ENCODE assay signal across 25 cellular contexts in genomic region chr10:42936580-42936979, GRCh38.
"Had no signal": no experiment of that assay in that cellular context is flagged by ENCODE, and none has a peak within 500 bp of the region (broad histone marks: within the 10 kb centered on the region; RNA-seq: fewer than 3 reads in every experiment).

No MANE protein-coding gene starts in this region.

- H3K36me3 ChIP-seq: ascending aorta, MG63 had no signal

- H3K4me3 ChIP-seq: ascending aorta, body of pancreas, MG63 had no signal

- ATAC-seq: activated naive CD4-positive, alpha-beta T cell treated with anti-CD3 and anti-CD28 coated beads, Interleukin-2, amount 50 U/mL, for 72 hours; activated naive CD8-positive, alpha-beta T cell treated with anti-CD3 and anti-CD28 coated beads, Interleukin-2, amount 50 U/mL, for 24 hours; body of pancreas; T-helper 17 cell had no signal

- H3K27ac Mint-ChIP-seq: activated B cell treated with CpG ODN at 0.5 μM for 24 hours; activated CD4-positive, alpha-beta memory T cell treated with anti-CD3 and anti-CD28 coated beads for 36 hours; activated CD4-positive, alpha-beta T cell treated with anti-CD3 and anti-CD28 coated beads, Interleukin-2, amount 10 ng/mL, durations not matched to agents 7 days and 5 days; activated naive CD4-positive, alpha-beta T cell treated with anti-CD3 and anti-CD28 coated beads, Interleukin-2, amount 50 U/mL, for 72 hours; activated naive CD8-positive, alpha-beta T cell treated with anti-CD3 and anti-CD28 coated beads, Interleukin-2, amount 50 U/mL, for 24 hours; activated T-cell treated with anti-CD3 and anti-CD28 coated beads, Interleukin-2, amount 50 U/mL, for 24 hours; activated T-helper 1 cell treated with anti-CD3 and anti-CD28 coated beads, Interleukin-12 subunit alpha, Interleukin-12 subunit beta, Interleukin-2, Interleukin-4 antibody, amounts not matched to agents 30 ng/mL and 10 ng/mL and 1 ng/mL, durations not matched to agents 14 hours and 24 hours and 36 hours; T-helper 17 cell had no signal

- H3K27me3 ChIP-seq: body of pancreas, MG63 had no signal

- H3K27ac ChIP-seq: ascending aorta, body of pancreas had no signal

- H3K9me3 Mint-ChIP-seq: activated B cell treated with CpG ODN at 0.5 μM for 24 hours; activated CD4-positive, alpha-beta memory T cell treated with anti-CD3 and anti-CD28 coated beads for 36 hours; activated CD4-positive, alpha-beta T cell treated with anti-CD3 and anti-CD28 coated beads, Interleukin-2, amount 10 ng/mL, durations not matched to agents 7 days and 5 days; activated naive CD4-positive, alpha-beta T cell treated with anti-CD3 and anti-CD28 coated beads, Interleukin-2, amount 50 U/mL, for 72 hours; activated naive CD8-positive, alpha-beta T cell treated with anti-CD3 and anti-CD28 coated beads, Interleukin-2, amount 50 U/mL, for 24 hours; activated T-cell treated with anti-CD3 and anti-CD28 coated beads, Interleukin-2, amount 50 U/mL, for 24 hours; activated T-helper 1 cell treated with anti-CD3 and anti-CD28 coated beads, Interleukin-12 subunit alpha, Interleukin-12 subunit beta, Interleukin-2, Interleukin-4 antibody, amounts not matched to agents 30 ng/mL and 10 ng/mL and 1 ng/mL, durations not matched to agents 14 hours and 24 hours and 36 hours had no signal

- H3K9me3 ChIP-seq: ascending aorta, body of pancreas, MG63 had no signal

- DNase-seq: activated B cell treated with CpG ODN at 0.5 μM for 24 hours; activated CD4-positive, alpha-beta memory T cell treated with anti-CD3 and anti-CD28 coated beads for 36 hours; activated CD4-positive, alpha-beta T cell treated with anti-CD3 and anti-CD28 coated beads, Interleukin-2, amount 10 ng/mL, durations not matched to agents 7 days and 5 days; activated effector memory CD4-positive, alpha-beta T cell treated with Interleukin-2 at 50 U/mL for 16 hours; activated naive CD4-positive, alpha-beta T cell treated with Interleukin-2 at 50 U/mL for 16 hours; activated naive CD8-positive, alpha-beta T cell treated with anti-CD3 and anti-CD28 coated beads, Interleukin-2, amount 50 U/mL, for 24 hours; activated T-cell treated with anti-CD3 and anti-CD28 coated beads, Interleukin-2, amount 50 U/mL, for 24 hours; amniotic stem cell; body of pancreas; MG63; MV-4-11; NCI-H1092 treated with DMSO at 0.1 percent for 48 hours; NCI-H1417 treated with DMSO at 0.1 percent for 48 hours; NCI-H1694 treated with DMSO at 0.1 percent for 48 hours; NCI-H2029 treated with DMSO at 0.1 percent for 48 hours; NCI-H345; NCI-H510A; NCI-H526 treated with DMSO at 0.1 percent for 48 hours; NCI-H82; SIG-M5; T-helper 17 cell; T-helper 9 cell had no signal

- H3K4me1 ChIP-seq: ascending aorta had no signal

- H3K4me3 Mint-ChIP-seq: activated B cell treated with CpG ODN at 0.5 μM for 24 hours; activated CD4-positive, alpha-beta memory T cell treated with anti-CD3 and anti-CD28 coated beads for 36 hours; activated CD4-positive, alpha-beta T cell treated with anti-CD3 and anti-CD28 coated beads, Interleukin-2, amount 10 ng/mL, durations not matched to agents 7 days and 5 days; activated naive CD8-positive, alpha-beta T cell treated with anti-CD3 and anti-CD28 coated beads, Interleukin-2, amount 50 U/mL, for 24 hours; activated T-cell treated with anti-CD3 and anti-CD28 coated beads, Interleukin-2, amount 50 U/mL, for 24 hours; activated T-helper 1 cell treated with anti-CD3 and anti-CD28 coated beads, Interleukin-12 subunit alpha, Interleukin-12 subunit beta, Interleukin-2, Interleukin-4 antibody, amounts not matched to agents 30 ng/mL and 10 ng/mL and 1 ng/mL, durations not matched to agents 14 hours and 24 hours and 36 hours; T-helper 17 cell had no signal

- H3K36me3 Mint-ChIP-seq: activated CD4-positive, alpha-beta memory T cell treated with anti-CD3 and anti-CD28 coated beads for 36 hours; activated naive CD4-positive, alpha-beta T cell treated with anti-CD3 and anti-CD28 coated beads, Interleukin-2, amount 50 U/mL, for 72 hours had no signal
